1 cellular context compared by ENCODE assay signal in genomic region chr3:168249539-168250414, GRCh38.
TF ChIP-seq lines count a peak whose summit lies in the region.

No MANE protein-coding gene starts in this region.

TF ChIP-seq in H1, 55 proteins besides CTCF, POLR2A, EP300 and RAD21 (continued from another document):
- TF ChIP-seq JUND (IDR thresholded peaks at IDR 0.05; ENCODE audit: low read length): no peak
- TF ChIP-seq SRF (IDR thresholded peaks at IDR 0.05; ENCODE audit: low read depth, low read length): no peak
- TF ChIP-seq GTF2F1 (IDR thresholded peaks at IDR 0.05; ENCODE audit: borderline replicate concordance, low read depth, low read length): no peak
- no peak for TF ChIP-seq TEAD4 (IDR thresholded peaks at IDR 0.05; ENCODE audit: low read depth, low read length)
- TF ChIP-seq SP2 (IDR thresholded peaks at IDR 0.05; ENCODE audit: low read length): no peak
- TF ChIP-seq, protein P1, sequence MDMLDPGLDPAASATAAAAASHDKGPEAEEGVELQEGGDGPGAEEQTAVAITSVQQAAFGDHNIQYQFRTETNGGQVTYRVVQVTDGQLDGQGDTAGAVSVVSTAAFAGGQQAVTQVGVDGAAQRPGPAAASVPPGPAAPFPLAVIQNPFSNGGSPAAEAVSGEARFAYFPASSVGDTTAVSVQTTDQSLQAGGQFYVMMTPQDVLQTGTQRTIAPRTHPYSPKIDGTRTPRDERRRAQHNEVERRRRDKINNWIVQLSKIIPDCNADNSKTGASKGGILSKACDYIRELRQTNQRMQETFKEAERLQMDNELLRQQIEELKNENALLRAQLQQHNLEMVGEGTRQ (IDR thresholded peaks at IDR 0.05; ENCODE audit: low read length): no peak
- TF ChIP-seq SUZ12 (IDR thresholded peaks at IDR 0.05; ENCODE audit: low read length): peak; percentile 44; the same call in 1 of the 2 replicates
- peak; percentile 59; the same call in 1 of the 2 replicates for TF ChIP-seq TBP (IDR thresholded peaks at IDR 0.05; ENCODE audit: low read depth, low read length)
- no peak for TF ChIP-seq HDAC6 (IDR thresholded peaks at IDR 0.05; ENCODE audit: low read depth, low read length)
- no peak for TF ChIP-seq RNF2 (IDR thresholded peaks at IDR 0.05; ENCODE audit: borderline replicate concordance, low read depth, low read length, missing control alignments, poor library complexity, severe bottlenecking)
- no peak for TF ChIP-seq ZNF274 (IDR thresholded peaks at IDR 0.05; ENCODE audit: borderline replicate concordance, extremely low read depth, low read length)
- no peak for TF ChIP-seq SP1 (IDR thresholded peaks at IDR 0.05; ENCODE audit: low read depth, low read length)
- TF ChIP-seq JUN (IDR thresholded peaks at IDR 0.05; ENCODE audit: low read depth, low read length): no peak
- TF ChIP-seq ATF3 (IDR thresholded peaks at IDR 0.05; ENCODE audit: insufficient read depth, low read depth, low read length): no peak
- TF ChIP-seq, protein P2, sequence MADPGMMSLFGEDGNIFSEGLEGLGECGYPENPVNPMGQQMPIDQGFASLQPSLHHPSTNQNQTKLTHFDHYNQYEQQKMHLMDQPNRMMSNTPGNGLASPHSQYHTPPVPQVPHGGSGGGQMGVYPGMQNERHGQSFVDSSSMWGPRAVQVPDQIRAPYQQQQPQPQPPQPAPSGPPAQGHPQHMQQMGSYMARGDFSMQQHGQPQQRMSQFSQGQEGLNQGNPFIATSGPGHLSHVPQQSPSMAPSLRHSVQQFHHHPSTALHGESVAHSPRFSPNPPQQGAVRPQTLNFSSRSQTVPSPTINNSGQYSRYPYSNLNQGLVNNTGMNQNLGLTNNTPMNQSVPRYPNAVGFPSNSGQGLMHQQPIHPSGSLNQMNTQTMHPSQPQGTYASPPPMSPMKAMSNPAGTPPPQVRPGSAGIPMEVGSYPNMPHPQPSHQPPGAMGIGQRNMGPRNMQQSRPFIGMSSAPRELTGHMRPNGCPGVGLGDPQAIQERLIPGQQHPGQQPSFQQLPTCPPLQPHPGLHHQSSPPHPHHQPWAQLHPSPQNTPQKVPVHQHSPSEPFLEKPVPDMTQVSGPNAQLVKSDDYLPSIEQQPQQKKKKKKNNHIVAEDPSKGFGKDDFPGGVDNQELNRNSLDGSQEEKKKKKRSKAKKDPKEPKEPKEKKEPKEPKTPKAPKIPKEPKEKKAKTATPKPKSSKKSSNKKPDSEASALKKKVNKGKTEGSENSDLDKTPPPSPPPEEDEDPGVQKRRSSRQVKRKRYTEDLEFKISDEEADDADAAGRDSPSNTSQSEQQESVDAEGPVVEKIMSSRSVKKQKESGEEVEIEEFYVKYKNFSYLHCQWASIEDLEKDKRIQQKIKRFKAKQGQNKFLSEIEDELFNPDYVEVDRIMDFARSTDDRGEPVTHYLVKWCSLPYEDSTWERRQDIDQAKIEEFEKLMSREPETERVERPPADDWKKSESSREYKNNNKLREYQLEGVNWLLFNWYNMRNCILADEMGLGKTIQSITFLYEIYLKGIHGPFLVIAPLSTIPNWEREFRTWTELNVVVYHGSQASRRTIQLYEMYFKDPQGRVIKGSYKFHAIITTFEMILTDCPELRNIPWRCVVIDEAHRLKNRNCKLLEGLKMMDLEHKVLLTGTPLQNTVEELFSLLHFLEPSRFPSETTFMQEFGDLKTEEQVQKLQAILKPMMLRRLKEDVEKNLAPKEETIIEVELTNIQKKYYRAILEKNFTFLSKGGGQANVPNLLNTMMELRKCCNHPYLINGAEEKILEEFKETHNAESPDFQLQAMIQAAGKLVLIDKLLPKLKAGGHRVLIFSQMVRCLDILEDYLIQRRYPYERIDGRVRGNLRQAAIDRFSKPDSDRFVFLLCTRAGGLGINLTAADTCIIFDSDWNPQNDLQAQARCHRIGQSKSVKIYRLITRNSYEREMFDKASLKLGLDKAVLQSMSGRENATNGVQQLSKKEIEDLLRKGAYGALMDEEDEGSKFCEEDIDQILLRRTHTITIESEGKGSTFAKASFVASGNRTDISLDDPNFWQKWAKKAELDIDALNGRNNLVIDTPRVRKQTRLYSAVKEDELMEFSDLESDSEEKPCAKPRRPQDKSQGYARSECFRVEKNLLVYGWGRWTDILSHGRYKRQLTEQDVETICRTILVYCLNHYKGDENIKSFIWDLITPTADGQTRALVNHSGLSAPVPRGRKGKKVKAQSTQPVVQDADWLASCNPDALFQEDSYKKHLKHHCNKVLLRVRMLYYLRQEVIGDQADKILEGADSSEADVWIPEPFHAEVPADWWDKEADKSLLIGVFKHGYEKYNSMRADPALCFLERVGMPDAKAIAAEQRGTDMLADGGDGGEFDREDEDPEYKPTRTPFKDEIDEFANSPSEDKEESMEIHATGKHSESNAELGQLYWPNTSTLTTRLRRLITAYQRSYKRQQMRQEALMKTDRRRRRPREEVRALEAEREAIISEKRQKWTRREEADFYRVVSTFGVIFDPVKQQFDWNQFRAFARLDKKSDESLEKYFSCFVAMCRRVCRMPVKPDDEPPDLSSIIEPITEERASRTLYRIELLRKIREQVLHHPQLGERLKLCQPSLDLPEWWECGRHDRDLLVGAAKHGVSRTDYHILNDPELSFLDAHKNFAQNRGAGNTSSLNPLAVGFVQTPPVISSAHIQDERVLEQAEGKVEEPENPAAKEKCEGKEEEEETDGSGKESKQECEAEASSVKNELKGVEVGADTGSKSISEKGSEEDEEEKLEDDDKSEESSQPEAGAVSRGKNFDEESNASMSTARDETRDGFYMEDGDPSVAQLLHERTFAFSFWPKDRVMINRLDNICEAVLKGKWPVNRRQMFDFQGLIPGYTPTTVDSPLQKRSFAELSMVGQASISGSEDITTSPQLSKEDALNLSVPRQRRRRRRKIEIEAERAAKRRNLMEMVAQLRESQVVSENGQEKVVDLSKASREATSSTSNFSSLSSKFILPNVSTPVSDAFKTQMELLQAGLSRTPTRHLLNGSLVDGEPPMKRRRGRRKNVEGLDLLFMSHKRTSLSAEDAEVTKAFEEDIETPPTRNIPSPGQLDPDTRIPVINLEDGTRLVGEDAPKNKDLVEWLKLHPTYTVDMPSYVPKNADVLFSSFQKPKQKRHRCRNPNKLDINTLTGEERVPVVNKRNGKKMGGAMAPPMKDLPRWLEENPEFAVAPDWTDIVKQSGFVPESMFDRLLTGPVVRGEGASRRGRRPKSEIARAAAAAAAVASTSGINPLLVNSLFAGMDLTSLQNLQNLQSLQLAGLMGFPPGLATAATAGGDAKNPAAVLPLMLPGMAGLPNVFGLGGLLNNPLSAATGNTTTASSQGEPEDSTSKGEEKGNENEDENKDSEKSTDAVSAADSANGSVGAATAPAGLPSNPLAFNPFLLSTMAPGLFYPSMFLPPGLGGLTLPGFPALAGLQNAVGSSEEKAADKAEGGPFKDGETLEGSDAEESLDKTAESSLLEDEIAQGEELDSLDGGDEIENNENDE (IDR thresholded peaks at IDR 0.05; ENCODE audit: insufficient replicate concordance, low read length): no peak
- no peak for TF ChIP-seq NRF1 (IDR thresholded peaks at IDR 0.05; ENCODE audit: low read depth, low read length)
- TF ChIP-seq ASH2L (IDR thresholded peaks at IDR 0.05; ENCODE audit: low read length): peak; percentile 95
- peak; percentile 39; the same call in 1 of the 2 replicates for TF ChIP-seq POLR2AphosphoS5 (IDR thresholded peaks at IDR 0.05; ENCODE audit: low read depth, low read length)
- peak; percentile 39; the same call in 1 of the 2 replicates for TF ChIP-seq GABPA (IDR thresholded peaks at IDR 0.05; ENCODE audit: borderline replicate concordance, insufficient read depth, low read length)
- peak; percentile 18 to 67; a peak in 2 of 4 replicates for TF ChIP-seq SIN3A (conservative IDR thresholded peaks at IDR 0.05 in 1 of 2, IDR thresholded peaks at IDR 0.05 in 1 of 2; ENCODE audit: low read depth in 1 of 2, low read length in 2 of 2)
- TF ChIP-seq, protein P3, sequence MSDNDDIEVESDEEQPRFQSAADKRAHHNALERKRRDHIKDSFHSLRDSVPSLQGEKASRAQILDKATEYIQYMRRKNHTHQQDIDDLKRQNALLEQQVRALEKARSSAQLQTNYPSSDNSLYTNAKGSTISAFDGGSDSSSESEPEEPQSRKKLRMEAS (IDR thresholded peaks at IDR 0.05): peak; percentile 39
- TF ChIP-seq CHD2 (IDR thresholded peaks at IDR 0.05; ENCODE audit: low read length): no peak
- no peak for TF ChIP-seq KDM1A (IDR thresholded peaks at IDR 0.05; ENCODE audit: borderline replicate concordance, low read length)
- TF ChIP-seq BCL11A (IDR thresholded peaks at IDR 0.05; ENCODE audit: low read depth in 2 of 2, low read length in 2 of 2): no peak
- peak; percentile 10; the same call in 1 of the 2 replicates for TF ChIP-seq CREB1 (IDR thresholded peaks at IDR 0.05)
- TF ChIP-seq RXRA (IDR thresholded peaks at IDR 0.05; ENCODE audit: insufficient read depth, low read depth, low read length): no peak
- peak; percentile 78; the same call in 1 of the 2 replicates for TF ChIP-seq RBBP5 (IDR thresholded peaks at IDR 0.05; ENCODE audit: borderline replicate concordance, low read depth, low read length)
- TF ChIP-seq CEBPB (IDR thresholded peaks at IDR 0.05; ENCODE audit: low read depth, low read length): no peak
- peak; percentile 65 for TF ChIP-seq KDM4A (IDR thresholded peaks at IDR 0.05; ENCODE audit: low read depth, low read length, severe bottlenecking)
- TF ChIP-seq EGR1 (IDR thresholded peaks at IDR 0.05; ENCODE audit: borderline replicate concordance, low read depth, low read length): no peak; the same call in 1 of the 2 replicates
- TF ChIP-seq RFX5 (IDR thresholded peaks at IDR 0.05; ENCODE audit: borderline replicate concordance, low read depth, low read length): no peak
- TF ChIP-seq BACH1 (IDR thresholded peaks at IDR 0.05; ENCODE audit: low read length): no peak
- TF ChIP-seq BRCA1 (IDR thresholded peaks at IDR 0.05; ENCODE audit: low read depth, low read length): no peak
- no peak for TF ChIP-seq SIRT6 (IDR thresholded peaks at IDR 0.05; ENCODE audit: low read length)
- no peak for TF ChIP-seq KDM5A (IDR thresholded peaks at IDR 0.05; ENCODE audit: low read length)
- no peak for TF ChIP-seq CTBP2 (IDR thresholded peaks at IDR 0.05; ENCODE audit: borderline replicate concordance, insufficient read depth, insufficient read length, low read length)
- no peak for TF ChIP-seq SIX5 (IDR thresholded peaks at IDR 0.05; ENCODE audit: low read depth, low read length)
- TF ChIP-seq EZH2 (IDR thresholded peaks at IDR 0.05; ENCODE audit: low read depth, low read length, severe bottlenecking): no peak
